In genomic region chr3:157423337-157423736, GRCh38 we compare ENCODE assay signal across 2 cellular contexts.
TF ChIP-seq lines count a peak whose summit lies in the region.

No MANE protein-coding gene starts in this region.

TF ChIP-seq in SK-N-SH treated with all-trans-retinoic acid at 6 μM for 48 hours, 23 proteins besides CTCF, POLR2A, EP300 and RAD21 (continued from another document):
- TF ChIP-seq, protein P1, sequence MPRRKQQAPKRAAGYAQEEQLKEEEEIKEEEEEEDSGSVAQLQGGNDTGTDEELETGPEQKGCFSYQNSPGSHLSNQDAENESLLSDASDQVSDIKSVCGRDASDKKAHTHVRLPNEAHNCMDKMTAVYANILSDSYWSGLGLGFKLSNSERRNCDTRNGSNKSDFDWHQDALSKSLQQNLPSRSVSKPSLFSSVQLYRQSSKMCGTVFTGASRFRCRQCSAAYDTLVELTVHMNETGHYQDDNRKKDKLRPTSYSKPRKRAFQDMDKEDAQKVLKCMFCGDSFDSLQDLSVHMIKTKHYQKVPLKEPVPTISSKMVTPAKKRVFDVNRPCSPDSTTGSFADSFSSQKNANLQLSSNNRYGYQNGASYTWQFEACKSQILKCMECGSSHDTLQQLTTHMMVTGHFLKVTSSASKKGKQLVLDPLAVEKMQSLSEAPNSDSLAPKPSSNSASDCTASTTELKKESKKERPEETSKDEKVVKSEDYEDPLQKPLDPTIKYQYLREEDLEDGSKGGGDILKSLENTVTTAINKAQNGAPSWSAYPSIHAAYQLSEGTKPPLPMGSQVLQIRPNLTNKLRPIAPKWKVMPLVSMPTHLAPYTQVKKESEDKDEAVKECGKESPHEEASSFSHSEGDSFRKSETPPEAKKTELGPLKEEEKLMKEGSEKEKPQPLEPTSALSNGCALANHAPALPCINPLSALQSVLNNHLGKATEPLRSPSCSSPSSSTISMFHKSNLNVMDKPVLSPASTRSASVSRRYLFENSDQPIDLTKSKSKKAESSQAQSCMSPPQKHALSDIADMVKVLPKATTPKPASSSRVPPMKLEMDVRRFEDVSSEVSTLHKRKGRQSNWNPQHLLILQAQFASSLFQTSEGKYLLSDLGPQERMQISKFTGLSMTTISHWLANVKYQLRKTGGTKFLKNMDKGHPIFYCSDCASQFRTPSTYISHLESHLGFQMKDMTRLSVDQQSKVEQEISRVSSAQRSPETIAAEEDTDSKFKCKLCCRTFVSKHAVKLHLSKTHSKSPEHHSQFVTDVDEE (CRISPR knock-in tag; IDR thresholded peaks at IDR 0.05): no peak
- no peak for TF ChIP-seq PPARA (CRISPR knock-in tag; IDR thresholded peaks at IDR 0.05; ENCODE audit: borderline replicate concordance)
TF ChIP-seq in SK-N-SH treated with all-trans-retinoic acid at 6 μM for 48 hours: peak in this region for 0.

TF ChIP-seq in SK-N-SH, 30 proteins besides CTCF, POLR2A, EP300 and RAD21 (continued from another document):
- TF ChIP-seq REST (IDR thresholded peaks at IDR 0.05; ENCODE audit: low read depth, low read length): no peak
- TF ChIP-seq GABPA (IDR thresholded peaks at IDR 0.05; ENCODE audit: low read depth): no peak
- TF ChIP-seq JUND (IDR thresholded peaks at IDR 0.05): no peak
- TF ChIP-seq USF1 (IDR thresholded peaks at IDR 0.05; ENCODE audit: borderline replicate concordance, low read depth): no peak
TF ChIP-seq in SK-N-SH: peak in this region for 0.
